2 cellular contexts compared by ENCODE assay signal in genomic region chr2:3519255-3520190, GRCh38.
TF ChIP-seq lines count a peak whose summit lies in the region.

ADI1 (minus strand) TSS chr2:3519531; CDS start chr2:3519487, 44 bp downstream.

TF ChIP-seq in A549, 52 proteins besides CTCF, POLR2A, EP300 and RAD21 (continued from another document and continues in another):
- no peak for TF ChIP-seq PBX3 (IDR thresholded peaks at IDR 0.05)
- no peak for TF ChIP-seq POLR2AphosphoS2 (conservative IDR thresholded peaks at IDR 0.05; ENCODE audit: low read length)
- TF ChIP-seq HOXA7 (CRISPR knock-in tag; IDR thresholded peaks at IDR 0.05) = 0 out of 2 replicates have a peak, but pooled peaks have one; percentile 32
- TF ChIP-seq MAZ (IDR thresholded peaks at IDR 0.05; ENCODE audit: borderline replicate concordance, low read depth, low read length) = no peak
- TF ChIP-seq TP53 (CRISPR knock-in tag; IDR thresholded peaks at IDR 0.05) = no peak
- no peak for TF ChIP-seq HOXB5 (CRISPR knock-in tag; IDR thresholded peaks at IDR 0.05)
- TF ChIP-seq CBX2 (IDR thresholded peaks at IDR 0.05; ENCODE audit: borderline replicate concordance, low read depth) = no peak
- no peak for TF ChIP-seq KDM5A (IDR thresholded peaks at IDR 0.05)
- 0 out of 2 replicates have a peak, but pooled peaks have one; percentile 33 for TF ChIP-seq GATA3 (IDR thresholded peaks at IDR 0.05; ENCODE audit: borderline replicate concordance)
- TF ChIP-seq CHD2 (IDR thresholded peaks at IDR 0.05; ENCODE audit: low read length, partially characterized antibody) = no peak
- no peak; the same call in 1 of the 2 replicates for TF ChIP-seq HMGXB4 (CRISPR knock-in tag; IDR thresholded peaks at IDR 0.05; ENCODE audit: borderline replicate concordance)
- TF ChIP-seq ELK1 (IDR thresholded peaks at IDR 0.05; ENCODE audit: low read depth, low read length) = no peak
- TF ChIP-seq JUN (IDR thresholded peaks at IDR 0.05) = peak; percentile 82 to 93; a peak in 3 of 5 replicates
- TF ChIP-seq FOSB (CRISPR knock-in tag; IDR thresholded peaks at IDR 0.05) = no peak
- no peak for TF ChIP-seq SREBF2 (IDR thresholded peaks at IDR 0.05)
- peak; percentile 27; the same call in 1 of the 2 replicates for TF ChIP-seq BHLHE40 (IDR thresholded peaks at IDR 0.05; ENCODE audit: low read depth, low read length)
- 0 out of 2 replicates have a peak, but pooled peaks have one; percentile 43 for TF ChIP-seq CHD4 (IDR thresholded peaks at IDR 0.05; ENCODE audit: borderline replicate concordance)
- no peak for TF ChIP-seq FOSL2 (IDR thresholded peaks at IDR 0.05)
- TF ChIP-seq FOSL2 (CRISPR knock-in tag; IDR thresholded peaks at IDR 0.05) = no peak
- TF ChIP-seq MAFK (IDR thresholded peaks at IDR 0.05; ENCODE audit: partially characterized antibody) = peak; percentile 92
- peak; percentile 91 for TF ChIP-seq MAX (IDR thresholded peaks at IDR 0.05)
- TF ChIP-seq SMC3 (IDR thresholded peaks at IDR 0.05) = peak; percentile 25; the same call in 1 of the 3 replicates
- TF ChIP-seq PHF8 (IDR thresholded peaks at IDR 0.05; ENCODE audit: borderline replicate concordance, low read depth) = peak; percentile 97
- TF ChIP-seq NPAS2 (CRISPR knock-in tag; IDR thresholded peaks at IDR 0.05; ENCODE audit: borderline replicate concordance) = peak; percentile 37; the same call in 1 of the 2 replicates
- TF ChIP-seq EHF (CRISPR knock-in tag; IDR thresholded peaks at IDR 0.05) = no peak
- TF ChIP-seq RNF2 (IDR thresholded peaks at IDR 0.05; ENCODE audit: borderline replicate concordance, low read depth) = peak; percentile 40; the same call in 1 of the 2 replicates
- no peak for TF ChIP-seq NR3C1 (IDR thresholded peaks at IDR 0.05)
- TF ChIP-seq TFCP2L1 (CRISPR knock-in tag; IDR thresholded peaks at IDR 0.05) = 0 out of 2 replicates have a peak, but pooled peaks have one; percentile 28
- peak; percentile 62; the same call in 1 of the 2 replicates for TF ChIP-seq HDAC2 (IDR thresholded peaks at IDR 0.05)
- TF ChIP-seq JUNB (IDR thresholded peaks at IDR 0.05) = no peak
- peak; percentile 70; the same call in 1 of the 2 replicates for TF ChIP-seq HOXB13 (CRISPR knock-in tag; IDR thresholded peaks at IDR 0.05; ENCODE audit: low read depth)
- TF ChIP-seq ATOH8 (CRISPR knock-in tag; IDR thresholded peaks at IDR 0.05; ENCODE audit: low read depth) = peak; percentile 46; the same call in 1 of the 2 replicates
- no peak for TF ChIP-seq KDM1A (IDR thresholded peaks at IDR 0.05; ENCODE audit: low read depth)
- TF ChIP-seq E2F6 (IDR thresholded peaks at IDR 0.05; ENCODE audit: borderline replicate concordance, low read depth) = peak; percentile 94
- TF ChIP-seq FOXS1 (CRISPR knock-in tag; IDR thresholded peaks at IDR 0.05) = no peak

TF ChIP-seq in WTC11, 78 proteins besides CTCF, POLR2A, EP300 and RAD21 (continued from another document and continues in another):
- TF ChIP-seq ZBTB43 (CRISPR knock-in tag; IDR thresholded peaks at IDR 0.05) (peak; percentile 40), MYBL2 (CRISPR knock-in tag; IDR thresholded peaks at IDR 0.05) (peak; percentile 91), HMGXB4 (CRISPR knock-in tag; IDR thresholded peaks at IDR 0.05) (peak; percentile 74), TEAD1 (CRISPR knock-in tag; IDR thresholded peaks at IDR 0.05) (peak; percentile 35; the same call in 1 of the 2 replicates), ZNF423 (CRISPR knock-in tag; IDR thresholded peaks at IDR 0.05) (no peak), ZNF416 (CRISPR knock-in tag; IDR thresholded peaks at IDR 0.05) (no peak), KAT7 (CRISPR knock-in tag; IDR thresholded peaks at IDR 0.05; ENCODE audit: borderline replicate concordance) (0 out of 2 replicates have a peak, but pooled peaks have one; percentile 53), NFYB (CRISPR knock-in tag; conservative IDR thresholded peaks at IDR 0.05; ENCODE audit: low read depth) (peak; percentile 46), SMAD4 (CRISPR knock-in tag; IDR thresholded peaks at IDR 0.05) (no peak), ZNF396 (CRISPR knock-in tag; IDR thresholded peaks at IDR 0.05; ENCODE audit: borderline replicate concordance) (no peak), FOXP4 (CRISPR knock-in tag; IDR thresholded peaks at IDR 0.05) (no peak), ATF6 (CRISPR knock-in tag; IDR thresholded peaks at IDR 0.05) (no peak), NR1H2 (CRISPR knock-in tag; IDR thresholded peaks at IDR 0.05) (0 out of 2 replicates have a peak, but pooled peaks have one; percentile 55), ZMAT4 (CRISPR knock-in tag; IDR thresholded peaks at IDR 0.05) (0 out of 2 replicates have a peak, but pooled peaks have one; percentile 49), ZNF425 (CRISPR knock-in tag; conservative IDR thresholded peaks at IDR 0.05) (no peak), MLX (CRISPR knock-in tag; IDR thresholded peaks at IDR 0.05) (no peak), IRF2 (CRISPR knock-in tag; IDR thresholded peaks at IDR 0.05; ENCODE audit: borderline replicate concordance, low read depth) (no peak), ZNF263 (CRISPR knock-in tag; IDR thresholded peaks at IDR 0.05; ENCODE audit: low read depth) (peak; percentile 52; the same call in 1 of the 2 replicates), ZNF671 (CRISPR knock-in tag; IDR thresholded peaks at IDR 0.05) (no peak), E2F1 (CRISPR knock-in tag; IDR thresholded peaks at IDR 0.05) (no peak), ZNF138 (CRISPR knock-in tag; conservative IDR thresholded peaks at IDR 0.05) (no peak), GRHL2 (CRISPR knock-in tag; IDR thresholded peaks at IDR 0.05; ENCODE audit: insufficient replicate concordance, severe bottlenecking) (no peak), E2F5 (CRISPR knock-in tag; IDR thresholded peaks at IDR 0.05) (peak; percentile 72), ZNF317 (CRISPR knock-in tag; IDR thresholded peaks at IDR 0.05; ENCODE audit: borderline replicate concordance, low read depth) (peak; percentile 38; the same call in 1 of the 2 replicates), MAX (CRISPR knock-in tag; IDR thresholded peaks at IDR 0.05) (peak; percentile 95), SMAD3 (CRISPR knock-in tag; IDR thresholded peaks at IDR 0.05; ENCODE audit: borderline replicate concordance) (no peak), ZSCAN18 (CRISPR knock-in tag; IDR thresholded peaks at IDR 0.05) (no peak), TP53 (CRISPR knock-in tag; IDR thresholded peaks at IDR 0.05) (peak; percentile 86; the same call in 1 of the 2 replicates)
